Comparison of ENCODE assay signal across 9 cellular contexts in genomic region chr1:170765712-170766330, GRCh38.
DNase-seq lines count a peak whose midpoint lies in the region; ATAC-seq and TF ChIP-seq lines count a peak whose summit lies in the region.
"Had no signal": no experiment of that assay in that cellular context is flagged by ENCODE, and none has a peak within 500 bp of the region (broad histone marks: within the 10 kb centered on the region; RNA-seq: fewer than 3 reads in every experiment).

No MANE protein-coding gene starts in this region.

- no peaks in the 10 kb centered on the region for H3K27me3 ChIP-seq in BE2C
- no peaks in the 10 kb centered on the region for H3K27me3 ChIP-seq in MM.1S (replicated peaks; ENCODE audit: insufficient read depth, low read length)
- no peaks in the 10 kb centered on the region for H3K27me3 ChIP-seq in CD4-positive, alpha-beta T cell (ENCODE audit: control insufficient read depth, insufficient read depth, low read length)

- no peak overlapping the region for H3K27ac ChIP-seq in MM.1S (ENCODE audit: low read length)
- H3K27ac ChIP-seq in CD4-positive, alpha-beta T cell (ENCODE audit: low read depth, low read length), result no peak overlapping the region

- no peak overlapping the region for H3K4me3 ChIP-seq in BE2C (ENCODE audit: low read depth, low read length)
- H3K4me3 ChIP-seq in MM.1S (ENCODE audit: low read length), result no peak overlapping the region
- H3K4me3 ChIP-seq in cardiac fibroblast (replicated peaks in 1 of 2; ENCODE audit: low read depth in 2 of 2, low read length in 2 of 2), result no peak overlapping the region

- H3K27me3 Mint-ChIP-seq in CD4-positive, alpha-beta T cell, result peaks cover 8% of the 10 kb centered on the region

- H3K4me1 ChIP-seq in BE2C, result no peaks in the 10 kb centered on the region
- H3K4me1 ChIP-seq in MM.1S (ENCODE audit: low read length), result no peaks in the 10 kb centered on the region

- ATAC-seq in GM18502 (IDR thresholded peaks at IDR 0.05; ENCODE audit: poor library complexity, unreplicated experiment), result no peak
- ATAC-seq in CD4-positive, alpha-beta T cell (ENCODE audit: poor library complexity), result no peak
- no peak for ATAC-seq in GM21786 (IDR thresholded peaks at IDR 0.05; ENCODE audit: unreplicated experiment)

- CTCF ChIA-PET in CD4-positive, alpha-beta T cell (lab: Charles Lee), result no interaction called here

- no peak overlapping the region for H2AFZ ChIP-seq in MM.1S (ENCODE audit: low read length)

- no peaks in the 10 kb centered on the region for H3K4me1 Mint-ChIP-seq in CD4-positive, alpha-beta T cell (ENCODE audit: low read depth)

- H3K4me3 Mint-ChIP-seq in CD4-positive, alpha-beta T cell, result no peak overlapping the region

- H4K20me1 ChIP-seq in MM.1S (ENCODE audit: insufficient read depth, low read length), result no peaks in the 10 kb centered on the region

- H3K9me2 ChIP-seq in MM.1S (replicated peaks; ENCODE audit: insufficient read depth, low read length), result no peaks in the 10 kb centered on the region

- no peak overlapping the region for H3K4me2 ChIP-seq in MM.1S (ENCODE audit: low read depth, low read length)

- no peaks in the 10 kb centered on the region for H3K9me3 Mint-ChIP-seq in CD4-positive, alpha-beta T cell

- no peaks in the 10 kb centered on the region for H3F3A ChIP-seq in MM.1S (ENCODE audit: insufficient read depth, low read length)

- H3K27ac Mint-ChIP-seq in CD4-positive, alpha-beta T cell, result no peak overlapping the region

- H3K9me3 ChIP-seq in BE2C (no peaks in the 10 kb centered on the region), MM.1S (replicated peaks; ENCODE audit: insufficient read depth, low read length) (no peaks in the 10 kb centered on the region)
- no peaks in the 10 kb centered on the region for H3K9me3 ChIP-seq in CD4-positive, alpha-beta T cell (ENCODE audit: control insufficient read depth, low read length)

- intact Hi-C loops in CD4-positive, alpha-beta T cell (cut with DNase I, micrococcal nuclease), result no loop called here

- H3K36me3 ChIP-seq in BE2C (no peaks in the 10 kb centered on the region), MM.1S (replicated peaks; ENCODE audit: insufficient read depth, low read length) (no peaks in the 10 kb centered on the region)

- no peaks in the 10 kb centered on the region for H3K79me2 ChIP-seq in MM.1S (ENCODE audit: low read length)

- TF ChIP-seq CTCF in BE2C (IDR thresholded peaks at IDR 0.05; ENCODE audit: low read depth, low read length) (0 out of 2 replicates have a peak, but pooled peaks have one; percentile 16), MM.1S (IDR thresholded peaks at IDR 0.05; ENCODE audit: low read length) (peak; percentile 35), cardiac fibroblast (IDR thresholded peaks at IDR 0.05; ENCODE audit: low read depth, low read length) (peak; percentile 58)
- no peak for TF ChIP-seq CTCF in CD4-positive, alpha-beta T cell (IDR thresholded peaks at IDR 0.05)

- POLR2A ChIA-PET in CD4-positive, alpha-beta T cell (lab: Charles Lee), result no interaction called here

- H3K9ac ChIP-seq in MM.1S (ENCODE audit: low read length), result no peak overlapping the region

- H3K36me3 Mint-ChIP-seq in CD4-positive, alpha-beta T cell (ENCODE audit: low read depth), result no peaks in the 10 kb centered on the region

- no peak for DNase-seq in BE2C
- peak; percentile 27 for DNase-seq in MM.1S
- peak; percentile 72 to 73 for DNase-seq in cardiac fibroblast (ENCODE audit: low read depth in 2 of 2)
- peak; percentile 73 for DNase-seq in medulla oblongata (ENCODE audit: extremely low spot score)
- DNase-seq in NCI-H774 (lab: John Stamatoyannopoulos, UW), result no peak
- DNase-seq in CD4-positive, alpha-beta T cell, result no peak
- DNase-seq: stimulated activated naive CD4-positive, alpha-beta T cell treated with Interleukin-2 at 50 U/mL for 16 hours had no signal

Comparison
In these comparisons a context has a peak if more than half of its experiments do, and no peak if none do; other contexts are left out.
1. DNase-seq: peak in MM.1S (single experiment), cardiac fibroblast (2 of 2) and medulla oblongata (single experiment); none in BE2C (single experiment), NCI-H774 (single experiment) and CD4-positive, alpha-beta T cell (0 of 10).